In genomic region chr14:59283380-59283779, GRCh38 we compare ENCODE assay signal across 22 cellular contexts.
DNase-seq lines count a peak whose midpoint lies in the region; ATAC-seq and TF ChIP-seq lines count a peak whose summit lies in the region.
"Had no signal": no experiment of that assay in that cellular context is flagged by ENCODE, and none has a peak within 500 bp of the region (broad histone marks: within the 10 kb centered on the region; RNA-seq: fewer than 3 reads in every experiment).

No MANE protein-coding gene starts in this region.

- H3K4me3 Mint-ChIP-seq in activated T-cell treated with anti-CD3 and anti-CD28 coated beads, Interleukin-2, amount 50 U/mL, for 4 hours = no peak overlapping the region
- H3K4me3 Mint-ChIP-seq: activated naive CD4-positive, alpha-beta T cell treated with anti-CD3 and anti-CD28 coated beads, Interleukin-2, amount 50 U/mL, for 24 hours; B cell; immature natural killer cell; stimulated activated naive B cell treated with anti-CD40 and anti-IgM and Interleukin-4, amounts not matched to agents 10 μg/mL and 1 μg/mL and 100 μg/mL, for 72 hours; T-helper 17 cell had no signal

- peaks cover 20% of the 10 kb centered on the region for H3K9me3 Mint-ChIP-seq in activated T-cell treated with anti-CD3 and anti-CD28 coated beads, Interleukin-2, amount 50 U/mL, for 4 hours

- H3K79me2 ChIP-seq in mammary epithelial cell (ENCODE audit: insufficient read depth, low read length) = peaks cover 2% of the 10 kb centered on the region

- no peaks in the 10 kb centered on the region for H3K36me3 ChIP-seq in mammary epithelial cell (ENCODE audit: insufficient read depth, low read length)

- ATAC-seq in left lobe of liver (peak; percentile 78), HG03520 (IDR thresholded peaks at IDR 0.05; ENCODE audit: unreplicated experiment) (no peak), HG02885 (IDR thresholded peaks at IDR 0.05; ENCODE audit: poor library complexity, unreplicated experiment) (no peak)
- no peak for ATAC-seq in activated T-cell treated with anti-CD3 and anti-CD28 coated beads, Interleukin-2, amount 50 U/mL, for 4 hours
- ATAC-seq: mucosa of descending colon; stimulated activated naive B cell treated with anti-CD40 and anti-IgM and Interleukin-4, amounts not matched to agents 10 μg/mL and 1 μg/mL and 100 μg/mL, for 72 hours; T-helper 17 cell had no signal

- DNase-seq in AG20443 (ENCODE audit: low spot score) (peak; percentile 35), M059J (ENCODE audit: low read depth) (peak; percentile 35), mammary epithelial cell (peak; percentile 85), left lobe of liver (ENCODE audit: low spot score) (no peak)
- no peak for DNase-seq in activated T-cell treated with anti-CD3 and anti-CD28 coated beads, Interleukin-2, amount 50 U/mL, for 4 hours
- no peak for DNase-seq in activated CD4-positive, alpha-beta T cell treated with anti-CD3 and anti-CD28 coated beads, Interleukin-2, amount 50 U/mL, for 4 hours
- DNase-seq: activated CD4-positive, alpha-beta T cell treated with anti-CD3 and anti-CD28 coated beads for 1 hour; central memory CD4-positive, alpha-beta T cell; DMS 273 treated with DMSO at 0.1 percent for 48 hours; H7; immature natural killer cell; Karpas-422; mucosa of descending colon; NCI-H187; SHP77; stimulated activated naive B cell treated with anti-CD40 and anti-IgM and Interleukin-4, amounts not matched to agents 10 μg/mL and 1 μg/mL and 100 μg/mL, for 72 hours; T-helper 17 cell had no signal

- peaks cover 48% of the 10 kb centered on the region for H3K4me1 ChIP-seq in mammary epithelial cell (ENCODE audit: insufficient read depth, low read length)

- peak overlapping the region; percentile 29 for H3K9ac ChIP-seq in mammary epithelial cell (ENCODE audit: insufficient read depth, low read length)

- intact Hi-C loops in mammary epithelial cell (cut with micrococcal nuclease) = loop anchor here (1.0 to 2.0 kb wide), 3 partner anchors 79 to 124 kb away; partner anchors contain the start of gene DAAM1

- CTCF ChIA-PET in mammary epithelial cell (lab: Charles Lee; ENCODE audit: low non-redundant PET) = no interaction called here

- peaks cover 26% of the 10 kb centered on the region for H3K36me3 Mint-ChIP-seq in activated T-cell treated with anti-CD3 and anti-CD28 coated beads, Interleukin-2, amount 50 U/mL, for 4 hours (ENCODE audit: insufficient read depth)

- no peaks in the 10 kb centered on the region for H3K9me3 ChIP-seq in mammary epithelial cell (replicated peaks; ENCODE audit: insufficient read depth, low read length)
- H3K9me3 ChIP-seq: mucosa of descending colon had no signal

- no TSS peak for BruUV-seq in mammary epithelial cell (replicated peaks; lab: Mats Ljungman, UMichigan)

- peak overlapping the region; percentile 95 for H3K27ac ChIP-seq in mammary epithelial cell (ENCODE audit: insufficient read depth, low read depth, low read length)
- H3K27ac ChIP-seq: HL-60 had no signal

- no peaks in the 10 kb centered on the region for H3K27me3 ChIP-seq in mammary epithelial cell (ENCODE audit: insufficient read depth, low read length)

- H3K4me2 ChIP-seq in mammary epithelial cell (ENCODE audit: insufficient read depth, low read depth, low read length) = no peak overlapping the region

- no peaks in the 10 kb centered on the region for H3K4me1 Mint-ChIP-seq in activated T-cell treated with anti-CD3 and anti-CD28 coated beads, Interleukin-2, amount 50 U/mL, for 4 hours (ENCODE audit: low read depth)
- H3K4me1 Mint-ChIP-seq: activated naive CD4-positive, alpha-beta T cell treated with anti-CD3 and anti-CD28 coated beads, Interleukin-2, amount 50 U/mL, for 24 hours; immature natural killer cell; T-helper 17 cell had no signal

- dilution Hi-C loops in mammary epithelial cell (cut with HindIII; ENCODE audit: low sequenced_read_pairs) = loop anchor here (5.0 kb wide), 1 partner anchor 74 kb away; no protein-coding TSS in a partner anchor

- TF ChIP-seq CTCF in mammary epithelial cell (conservative IDR thresholded peaks at IDR 0.05 in 1 of 2, IDR thresholded peaks at IDR 0.05 in 1 of 2; ENCODE audit: extremely low read depth in 1 of 2, insufficient read depth in 1 of 2, low read depth in 1 of 2, low read length in 2 of 2) = no peak

- no peaks in the 10 kb centered on the region for H4K20me1 ChIP-seq in mammary epithelial cell (ENCODE audit: insufficient read depth, low read length)

- H2AFZ ChIP-seq in mammary epithelial cell (ENCODE audit: low read depth, low read length) = no peak overlapping the region

- no peak overlapping the region for H3K4me3 ChIP-seq in mammary epithelial cell (replicated peaks in 1 of 3; ENCODE audit: insufficient read depth in 1 of 3, low read depth in 2 of 3, low read length in 3 of 3)
- H3K4me3 ChIP-seq: mucosa of descending colon had no signal

- in situ Hi-C loops in mammary epithelial cell (cut with MboI; ENCODE audit: low sequenced_read_pairs in 2 of 2) = loop anchor here in 1 of 2 donors (10.0 kb wide), 1 partner anchor 71 kb away; no protein-coding TSS in a partner anchor

- H3K27me3 Mint-ChIP-seq in activated T-cell treated with anti-CD3 and anti-CD28 coated beads, Interleukin-2, amount 50 U/mL, for 4 hours (ENCODE audit: low read depth) = no peaks in the 10 kb centered on the region
- H3K27me3 Mint-ChIP-seq: activated naive CD4-positive, alpha-beta T cell treated with anti-CD3 and anti-CD28 coated beads, Interleukin-2, amount 50 U/mL, for 24 hours; B cell; stimulated activated naive B cell treated with anti-CD40 and anti-IgM and Interleukin-4, amounts not matched to agents 10 μg/mL and 1 μg/mL and 100 μg/mL, for 72 hours; T-helper 17 cell had no signal

Comparison
In these comparisons a context has a peak if more than half of its experiments do, and no peak if none do; other contexts are left out.
1. DNase-seq: peak in AG20443 (single experiment), M059J (single experiment) and mammary epithelial cell (single experiment); none in left lobe of liver (single experiment), activated T-cell treated with anti-CD3 and anti-CD28 coated beads, Interleukin-2, amount 50 U/mL, for 4 hours (single experiment) and activated CD4-positive, alpha-beta T cell treated with anti-CD3 and anti-CD28 coated beads, Interleukin-2, amount 50 U/mL, for 4 hours (0 of 2).